1 cellular context compared by ENCODE assay signal in the genomic region with DNA sequence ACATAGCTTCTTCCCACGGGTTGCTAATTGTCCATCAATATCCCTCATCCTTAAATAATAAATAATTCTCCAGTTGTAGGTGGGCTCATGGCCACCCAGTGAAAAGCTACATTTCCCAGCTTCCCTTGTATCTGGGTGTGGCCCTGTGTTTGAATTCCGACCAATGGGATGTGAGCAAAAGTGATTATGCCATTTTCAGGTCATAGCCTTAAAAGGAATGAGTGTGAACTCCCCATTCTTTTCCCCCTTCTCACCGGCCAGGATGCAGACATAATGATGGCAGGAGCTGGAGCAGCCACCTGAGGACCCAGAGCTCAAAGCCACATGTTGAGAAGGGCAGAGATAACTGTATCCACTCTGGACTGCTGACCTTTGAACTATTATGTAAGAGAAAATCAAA.
A peak's percentile ranks its signal among the peaks of the same experiment; 100 is the strongest.
TF ChIP-seq lines count a peak whose summit lies in the region.

No MANE protein-coding gene starts in this region.

TF ChIP-seq in H1, 55 proteins besides CTCF, POLR2A, EP300 and RAD21:
- 0 out of 2 replicates have a peak, but pooled peaks have one; percentile 10 for TF ChIP-seq ATF2 (IDR thresholded peaks at IDR 0.05; ENCODE audit: low read length)
- TF ChIP-seq NANOG (IDR thresholded peaks at IDR 0.05; ENCODE audit: insufficient read depth, low read depth, low read length, poor library complexity, severe bottlenecking), result no peak
- no peak for TF ChIP-seq RXRA (IDR thresholded peaks at IDR 0.05; ENCODE audit: insufficient read depth, low read depth, low read length)
- no peak for TF ChIP-seq GABPA (IDR thresholded peaks at IDR 0.05; ENCODE audit: borderline replicate concordance, insufficient read depth, low read length)
- TF ChIP-seq CBX5 (IDR thresholded peaks at IDR 0.05; ENCODE audit: low read depth, low read length), result no peak
- TF ChIP-seq SIN3A (conservative IDR thresholded peaks at IDR 0.05 in 1 of 2, IDR thresholded peaks at IDR 0.05 in 1 of 2; ENCODE audit: low read depth in 1 of 2, low read length in 2 of 2), result no peak
- TF ChIP-seq CTBP2 (IDR thresholded peaks at IDR 0.05; ENCODE audit: borderline replicate concordance, insufficient read depth, insufficient read length, low read length), result no peak
- TF ChIP-seq, protein P1, sequence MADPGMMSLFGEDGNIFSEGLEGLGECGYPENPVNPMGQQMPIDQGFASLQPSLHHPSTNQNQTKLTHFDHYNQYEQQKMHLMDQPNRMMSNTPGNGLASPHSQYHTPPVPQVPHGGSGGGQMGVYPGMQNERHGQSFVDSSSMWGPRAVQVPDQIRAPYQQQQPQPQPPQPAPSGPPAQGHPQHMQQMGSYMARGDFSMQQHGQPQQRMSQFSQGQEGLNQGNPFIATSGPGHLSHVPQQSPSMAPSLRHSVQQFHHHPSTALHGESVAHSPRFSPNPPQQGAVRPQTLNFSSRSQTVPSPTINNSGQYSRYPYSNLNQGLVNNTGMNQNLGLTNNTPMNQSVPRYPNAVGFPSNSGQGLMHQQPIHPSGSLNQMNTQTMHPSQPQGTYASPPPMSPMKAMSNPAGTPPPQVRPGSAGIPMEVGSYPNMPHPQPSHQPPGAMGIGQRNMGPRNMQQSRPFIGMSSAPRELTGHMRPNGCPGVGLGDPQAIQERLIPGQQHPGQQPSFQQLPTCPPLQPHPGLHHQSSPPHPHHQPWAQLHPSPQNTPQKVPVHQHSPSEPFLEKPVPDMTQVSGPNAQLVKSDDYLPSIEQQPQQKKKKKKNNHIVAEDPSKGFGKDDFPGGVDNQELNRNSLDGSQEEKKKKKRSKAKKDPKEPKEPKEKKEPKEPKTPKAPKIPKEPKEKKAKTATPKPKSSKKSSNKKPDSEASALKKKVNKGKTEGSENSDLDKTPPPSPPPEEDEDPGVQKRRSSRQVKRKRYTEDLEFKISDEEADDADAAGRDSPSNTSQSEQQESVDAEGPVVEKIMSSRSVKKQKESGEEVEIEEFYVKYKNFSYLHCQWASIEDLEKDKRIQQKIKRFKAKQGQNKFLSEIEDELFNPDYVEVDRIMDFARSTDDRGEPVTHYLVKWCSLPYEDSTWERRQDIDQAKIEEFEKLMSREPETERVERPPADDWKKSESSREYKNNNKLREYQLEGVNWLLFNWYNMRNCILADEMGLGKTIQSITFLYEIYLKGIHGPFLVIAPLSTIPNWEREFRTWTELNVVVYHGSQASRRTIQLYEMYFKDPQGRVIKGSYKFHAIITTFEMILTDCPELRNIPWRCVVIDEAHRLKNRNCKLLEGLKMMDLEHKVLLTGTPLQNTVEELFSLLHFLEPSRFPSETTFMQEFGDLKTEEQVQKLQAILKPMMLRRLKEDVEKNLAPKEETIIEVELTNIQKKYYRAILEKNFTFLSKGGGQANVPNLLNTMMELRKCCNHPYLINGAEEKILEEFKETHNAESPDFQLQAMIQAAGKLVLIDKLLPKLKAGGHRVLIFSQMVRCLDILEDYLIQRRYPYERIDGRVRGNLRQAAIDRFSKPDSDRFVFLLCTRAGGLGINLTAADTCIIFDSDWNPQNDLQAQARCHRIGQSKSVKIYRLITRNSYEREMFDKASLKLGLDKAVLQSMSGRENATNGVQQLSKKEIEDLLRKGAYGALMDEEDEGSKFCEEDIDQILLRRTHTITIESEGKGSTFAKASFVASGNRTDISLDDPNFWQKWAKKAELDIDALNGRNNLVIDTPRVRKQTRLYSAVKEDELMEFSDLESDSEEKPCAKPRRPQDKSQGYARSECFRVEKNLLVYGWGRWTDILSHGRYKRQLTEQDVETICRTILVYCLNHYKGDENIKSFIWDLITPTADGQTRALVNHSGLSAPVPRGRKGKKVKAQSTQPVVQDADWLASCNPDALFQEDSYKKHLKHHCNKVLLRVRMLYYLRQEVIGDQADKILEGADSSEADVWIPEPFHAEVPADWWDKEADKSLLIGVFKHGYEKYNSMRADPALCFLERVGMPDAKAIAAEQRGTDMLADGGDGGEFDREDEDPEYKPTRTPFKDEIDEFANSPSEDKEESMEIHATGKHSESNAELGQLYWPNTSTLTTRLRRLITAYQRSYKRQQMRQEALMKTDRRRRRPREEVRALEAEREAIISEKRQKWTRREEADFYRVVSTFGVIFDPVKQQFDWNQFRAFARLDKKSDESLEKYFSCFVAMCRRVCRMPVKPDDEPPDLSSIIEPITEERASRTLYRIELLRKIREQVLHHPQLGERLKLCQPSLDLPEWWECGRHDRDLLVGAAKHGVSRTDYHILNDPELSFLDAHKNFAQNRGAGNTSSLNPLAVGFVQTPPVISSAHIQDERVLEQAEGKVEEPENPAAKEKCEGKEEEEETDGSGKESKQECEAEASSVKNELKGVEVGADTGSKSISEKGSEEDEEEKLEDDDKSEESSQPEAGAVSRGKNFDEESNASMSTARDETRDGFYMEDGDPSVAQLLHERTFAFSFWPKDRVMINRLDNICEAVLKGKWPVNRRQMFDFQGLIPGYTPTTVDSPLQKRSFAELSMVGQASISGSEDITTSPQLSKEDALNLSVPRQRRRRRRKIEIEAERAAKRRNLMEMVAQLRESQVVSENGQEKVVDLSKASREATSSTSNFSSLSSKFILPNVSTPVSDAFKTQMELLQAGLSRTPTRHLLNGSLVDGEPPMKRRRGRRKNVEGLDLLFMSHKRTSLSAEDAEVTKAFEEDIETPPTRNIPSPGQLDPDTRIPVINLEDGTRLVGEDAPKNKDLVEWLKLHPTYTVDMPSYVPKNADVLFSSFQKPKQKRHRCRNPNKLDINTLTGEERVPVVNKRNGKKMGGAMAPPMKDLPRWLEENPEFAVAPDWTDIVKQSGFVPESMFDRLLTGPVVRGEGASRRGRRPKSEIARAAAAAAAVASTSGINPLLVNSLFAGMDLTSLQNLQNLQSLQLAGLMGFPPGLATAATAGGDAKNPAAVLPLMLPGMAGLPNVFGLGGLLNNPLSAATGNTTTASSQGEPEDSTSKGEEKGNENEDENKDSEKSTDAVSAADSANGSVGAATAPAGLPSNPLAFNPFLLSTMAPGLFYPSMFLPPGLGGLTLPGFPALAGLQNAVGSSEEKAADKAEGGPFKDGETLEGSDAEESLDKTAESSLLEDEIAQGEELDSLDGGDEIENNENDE (IDR thresholded peaks at IDR 0.05; ENCODE audit: insufficient replicate concordance, low read length), result no peak
- no peak for TF ChIP-seq POU5F1 (IDR thresholded peaks at IDR 0.05; ENCODE audit: low read depth, low read length)
- peak; percentile 44 for TF ChIP-seq TAF7 (optimal IDR thresholded peaks at IDR 0.05; ENCODE audit: borderline replicate concordance, low read depth, low read length)
- TF ChIP-seq SRF (IDR thresholded peaks at IDR 0.05; ENCODE audit: low read depth, low read length), result peak; percentile 94
- TF ChIP-seq TAF1 (IDR thresholded peaks at IDR 0.05; ENCODE audit: low read depth, low read length), result peak; percentile 55; the same call in 1 of the 2 replicates
- TF ChIP-seq CEBPB (IDR thresholded peaks at IDR 0.05; ENCODE audit: low read depth, low read length), result no peak
- TF ChIP-seq, protein P2, sequence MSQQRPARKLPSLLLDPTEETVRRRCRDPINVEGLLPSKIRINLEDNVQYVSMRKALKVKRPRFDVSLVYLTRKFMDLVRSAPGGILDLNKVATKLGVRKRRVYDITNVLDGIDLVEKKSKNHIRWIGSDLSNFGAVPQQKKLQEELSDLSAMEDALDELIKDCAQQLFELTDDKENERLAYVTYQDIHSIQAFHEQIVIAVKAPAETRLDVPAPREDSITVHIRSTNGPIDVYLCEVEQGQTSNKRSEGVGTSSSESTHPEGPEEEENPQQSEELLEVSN (IDR thresholded peaks at IDR 0.05), result peak; percentile 64
- no peak for TF ChIP-seq RNF2 (IDR thresholded peaks at IDR 0.05; ENCODE audit: borderline replicate concordance, low read depth, low read length, missing control alignments, poor library complexity, severe bottlenecking)
- no peak for TF ChIP-seq HDAC6 (IDR thresholded peaks at IDR 0.05; ENCODE audit: low read depth, low read length)
- TF ChIP-seq, protein P3, sequence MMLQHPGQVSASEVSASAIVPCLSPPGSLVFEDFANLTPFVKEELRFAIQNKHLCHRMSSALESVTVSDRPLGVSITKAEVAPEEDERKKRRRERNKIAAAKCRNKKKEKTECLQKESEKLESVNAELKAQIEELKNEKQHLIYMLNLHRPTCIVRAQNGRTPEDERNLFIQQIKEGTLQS (IDR thresholded peaks at IDR 0.05; ENCODE audit: insufficient read depth, low read depth, low read length), result no peak
- no peak for TF ChIP-seq BACH1 (IDR thresholded peaks at IDR 0.05; ENCODE audit: low read length)
- no peak for TF ChIP-seq SP4 (IDR thresholded peaks at IDR 0.05; ENCODE audit: low read length)
- peak; percentile 65 for TF ChIP-seq TBP (IDR thresholded peaks at IDR 0.05; ENCODE audit: low read depth, low read length)
- TF ChIP-seq MAX (IDR thresholded peaks at IDR 0.05), result peak; percentile 7; the same call in 1 of the 2 replicates
- peak; percentile 45; the same call in 1 of the 2 replicates for TF ChIP-seq POLR2AphosphoS5 (IDR thresholded peaks at IDR 0.05; ENCODE audit: low read depth, low read length)
